ENCODE assay signal across 21 cellular contexts in the genomic region with DNA sequence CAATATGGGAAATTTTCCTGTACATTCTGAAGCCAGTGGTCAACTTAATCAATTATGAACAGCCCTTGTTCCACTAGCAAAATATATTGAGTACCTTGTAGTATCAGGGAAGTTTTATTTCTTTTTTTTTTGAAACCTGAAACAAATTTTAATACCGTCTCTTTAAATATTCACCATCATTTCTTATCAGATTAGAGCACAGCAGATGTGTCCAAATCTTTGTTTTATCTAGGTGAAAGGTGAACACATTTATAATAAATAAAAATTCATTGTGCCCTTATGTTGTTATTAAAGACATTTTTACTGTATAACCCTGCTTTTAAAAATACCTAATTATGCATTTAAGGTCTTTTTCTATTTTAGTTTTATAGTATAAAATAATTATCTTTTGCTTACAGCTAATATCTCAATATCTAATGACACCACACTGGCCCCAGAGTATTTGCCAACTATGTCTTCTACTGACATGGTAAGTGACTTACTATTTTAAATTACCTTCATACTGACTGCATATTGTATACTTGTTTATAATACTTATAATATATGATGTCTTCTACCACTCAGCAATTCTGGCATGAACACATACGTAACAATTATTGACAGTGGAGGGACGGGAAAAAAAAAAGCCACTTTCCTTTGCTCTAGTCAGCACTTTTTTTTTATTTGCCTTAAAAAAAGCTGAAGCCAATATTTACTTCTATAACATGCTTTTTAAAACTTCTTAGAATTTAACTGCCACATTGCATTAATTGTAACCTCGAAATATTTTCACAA.
DNase-seq lines count a peak whose midpoint lies in the region; ATAC-seq, FAIRE-seq and TF ChIP-seq lines count a peak whose summit lies in the region.
"Had no signal": no experiment of that assay in that cellular context is flagged by ENCODE, and none has a peak within 500 bp of the region (broad histone marks: within the 10 kb centered on the region; RNA-seq: fewer than 3 reads in every experiment).

No MANE protein-coding gene starts in this region.

- FAIRE-seq in frontal cortex (lab: Jason Lieb, UNC), result no peak
- FAIRE-seq: endothelial cell of umbilical vein had no signal

- H3K9me3 ChIP-seq in mesodermal cell (ENCODE audit: control insufficient read depth, low read length) (no peaks in the 10 kb centered on the region), psoas muscle (no peaks in the 10 kb centered on the region)
- H3K9me3 ChIP-seq: lower lobe of right lung, vagina had no signal

- H3K4me1 ChIP-seq in mesodermal cell (ENCODE audit: control insufficient read depth, insufficient read depth, low read length, poor library complexity, severe bottlenecking) (no peaks in the 10 kb centered on the region), psoas muscle (no peaks in the 10 kb centered on the region)
- H3K4me1 ChIP-seq: lower lobe of right lung, vagina had no signal

- H3K4me3 ChIP-seq in LNCaP clone FGC (ENCODE audit: low read depth, low read length) (peak overlapping the region; percentile 33; the same call in 1 of the 2 replicates), mesodermal cell (ENCODE audit: extremely low read depth, insufficient read depth, low read length, poor library complexity, severe bottlenecking) (no peak overlapping the region), psoas muscle (peak overlapping the region; percentile 49)
- H3K4me3 ChIP-seq: lower lobe of right lung, vagina had no signal

- intact Hi-C loops in psoas muscle (cut with DNase I), result no loop called here

- H3K27ac ChIP-seq in cingulate gyrus (ENCODE audit: low read depth, low read length) (peak overlapping the region; percentile 67), mesodermal cell (ENCODE audit: low read depth, low read length, severe bottlenecking) (peak overlapping the region; percentile 64), psoas muscle (no peak overlapping the region)
- H3K27ac ChIP-seq: lower lobe of right lung, vagina had no signal

- TF ChIP-seq CTCF in LNCaP clone FGC (IDR thresholded peaks at IDR 0.05; ENCODE audit: control insufficient read depth, extremely low read depth, insufficient read depth) (no peak), psoas muscle (IDR thresholded peaks at IDR 0.05) (no peak)

- peak; percentile 62 for DNase-seq in LNCaP clone FGC (ENCODE audit: low read depth)
- no peak for DNase-seq in psoas muscle
- no peak for DNase-seq in frontal cortex (ENCODE audit: low spot score in 2 of 2)
- DNase-seq in SHP77 (lab: John Stamatoyannopoulos, UW), result no peak
- no peak for DNase-seq in NCI-H2171 treated with DMSO at 0.1 percent for 48 hours (lab: John Stamatoyannopoulos, UW)
- DNase-seq: activated CD4-positive, alpha-beta T cell treated with anti-CD3 and anti-CD28 coated beads, Interleukin-2, amount 50 U/mL, for 48 hours; activated CD4-positive, CD25-positive, alpha-beta regulatory T cell; activated CD8-positive, alpha-beta memory T cell treated with anti-CD3 and anti-CD28 coated beads, Interleukin-2, amount 50 U/mL, for 48 hours; activated naive CD8-positive, alpha-beta T cell treated with anti-CD3 and anti-CD28 coated beads, Interleukin-2, amount 10 ng/mL, durations not matched to agents 7 days and 5 days; CD4-positive, alpha-beta T cell; immature natural killer cell; lower lobe of right lung; NCI-H146; NCI-H2171; NCI-H526; RPMI8226; T1000 had no signal

- no peak for ATAC-seq in psoas muscle
- ATAC-seq: lower lobe of right lung had no signal

- WGBS in mesodermal cell (ENCODE audit: insufficient coverage in 2 of 2), 2 experiments, result 100% methylated on average over 1 of the region's 4 CpGs; no CpG with 5 or more reads in 1 of the 2 experiments
- WGBS in psoas muscle, 3 donors, result 34 to 42% (median 37%) methylated on average over 4 of the region's 4 CpGs

- no peaks in the 10 kb centered on the region for H3K27me3 ChIP-seq in psoas muscle (ENCODE audit: insufficient read depth in 3 of 3, low read length in 2 of 3)
- H3K27me3 ChIP-seq: vagina had no signal

- no peaks in the 10 kb centered on the region for H3K36me3 ChIP-seq in mesodermal cell (ENCODE audit: control insufficient read depth, insufficient read depth, low read length)
- no peaks in the 10 kb centered on the region for H3K36me3 ChIP-seq in psoas muscle (ENCODE audit: insufficient read depth in 1 of 2, low read depth in 1 of 2)
- H3K36me3 ChIP-seq: lower lobe of right lung, vagina had no signal
